Comparison of ENCODE assay signal across 1 cellular context in genomic region chr14:88005050-88005481, GRCh38.
A peak's percentile ranks its signal among the peaks of the same experiment; 100 is the strongest.
TF ChIP-seq lines count a peak whose summit lies in the region.

TSS of gene GPR65 (plus strand) at chr14:88005135. CDS start at chr14:88010848, 5,713 bp downstream.

TF ChIP-seq in GM12878, 131 proteins besides CTCF, POLR2A, EP300 and RAD21 (continued from another document):
- TF ChIP-seq, protein P1, sequence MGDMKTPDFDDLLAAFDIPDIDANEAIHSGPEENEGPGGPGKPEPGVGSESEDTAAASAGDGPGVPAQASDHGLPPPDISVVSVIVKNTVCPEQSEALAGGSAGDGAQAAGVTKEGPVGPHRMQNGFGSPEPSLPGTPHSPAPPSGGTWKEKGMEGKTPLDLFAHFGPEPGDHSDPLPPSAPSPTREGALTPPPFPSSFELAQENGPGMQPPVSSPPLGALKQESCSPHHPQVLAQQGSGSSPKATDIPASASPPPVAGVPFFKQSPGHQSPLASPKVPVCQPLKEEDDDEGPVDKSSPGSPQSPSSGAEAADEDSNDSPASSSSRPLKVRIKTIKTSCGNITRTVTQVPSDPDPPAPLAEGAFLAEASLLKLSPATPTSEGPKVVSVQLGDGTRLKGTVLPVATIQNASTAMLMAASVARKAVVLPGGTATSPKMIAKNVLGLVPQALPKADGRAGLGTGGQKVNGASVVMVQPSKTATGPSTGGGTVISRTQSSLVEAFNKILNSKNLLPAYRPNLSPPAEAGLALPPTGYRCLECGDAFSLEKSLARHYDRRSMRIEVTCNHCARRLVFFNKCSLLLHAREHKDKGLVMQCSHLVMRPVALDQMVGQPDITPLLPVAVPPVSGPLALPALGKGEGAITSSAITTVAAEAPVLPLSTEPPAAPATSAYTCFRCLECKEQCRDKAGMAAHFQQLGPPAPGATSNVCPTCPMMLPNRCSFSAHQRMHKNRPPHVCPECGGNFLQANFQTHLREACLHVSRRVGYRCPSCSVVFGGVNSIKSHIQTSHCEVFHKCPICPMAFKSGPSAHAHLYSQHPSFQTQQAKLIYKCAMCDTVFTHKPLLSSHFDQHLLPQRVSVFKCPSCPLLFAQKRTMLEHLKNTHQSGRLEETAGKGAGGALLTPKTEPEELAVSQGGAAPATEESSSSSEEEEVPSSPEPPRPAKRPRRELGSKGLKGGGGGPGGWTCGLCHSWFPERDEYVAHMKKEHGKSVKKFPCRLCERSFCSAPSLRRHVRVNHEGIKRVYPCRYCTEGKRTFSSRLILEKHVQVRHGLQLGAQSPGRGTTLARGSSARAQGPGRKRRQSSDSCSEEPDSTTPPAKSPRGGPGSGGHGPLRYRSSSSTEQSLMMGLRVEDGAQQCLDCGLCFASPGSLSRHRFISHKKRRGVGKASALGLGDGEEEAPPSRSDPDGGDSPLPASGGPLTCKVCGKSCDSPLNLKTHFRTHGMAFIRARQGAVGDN (IDR thresholded peaks at IDR 0.05) = peak; percentile 82; the same call in 1 of the 2 replicates
- TF ChIP-seq CREB1 (IDR thresholded peaks at IDR 0.05; ENCODE audit: low read depth) = 0 out of 2 replicates have a peak, but pooled peaks have one; percentile 38
- TF ChIP-seq MXI1 (IDR thresholded peaks at IDR 0.05; ENCODE audit: low read depth, low read length) = peak; percentile 88
- peak; percentile 50 for TF ChIP-seq MLLT1 (IDR thresholded peaks at IDR 0.05)
- TF ChIP-seq SKIL (IDR thresholded peaks at IDR 0.05; ENCODE audit: low read depth, poor library complexity, severe bottlenecking) = peak; percentile 17
- no peak for TF ChIP-seq SRF (IDR thresholded peaks at IDR 0.05; ENCODE audit: low read depth in 2 of 2, low read length in 2 of 2)
- no peak for TF ChIP-seq BCLAF1 (IDR thresholded peaks at IDR 0.05)
- 0 out of 2 replicates have a peak, but pooled peaks have one; percentile 35 for TF ChIP-seq SMAD5 (IDR thresholded peaks at IDR 0.05; ENCODE audit: low read depth)
- TF ChIP-seq POU2F2 (IDR thresholded peaks at IDR 0.05; ENCODE audit: borderline replicate concordance, low read depth, low read length) = 0 out of 3 replicates have a peak, but pooled peaks have one; percentile 31
- TF ChIP-seq TAF1 (IDR thresholded peaks at IDR 0.05; ENCODE audit: borderline replicate concordance, low read depth, low read length) = peak; percentile 79
- peak; percentile 22; the same call in 1 of the 2 replicates for TF ChIP-seq RUNX3 (IDR thresholded peaks at IDR 0.05; ENCODE audit: low read length)
- TF ChIP-seq, protein P2, sequence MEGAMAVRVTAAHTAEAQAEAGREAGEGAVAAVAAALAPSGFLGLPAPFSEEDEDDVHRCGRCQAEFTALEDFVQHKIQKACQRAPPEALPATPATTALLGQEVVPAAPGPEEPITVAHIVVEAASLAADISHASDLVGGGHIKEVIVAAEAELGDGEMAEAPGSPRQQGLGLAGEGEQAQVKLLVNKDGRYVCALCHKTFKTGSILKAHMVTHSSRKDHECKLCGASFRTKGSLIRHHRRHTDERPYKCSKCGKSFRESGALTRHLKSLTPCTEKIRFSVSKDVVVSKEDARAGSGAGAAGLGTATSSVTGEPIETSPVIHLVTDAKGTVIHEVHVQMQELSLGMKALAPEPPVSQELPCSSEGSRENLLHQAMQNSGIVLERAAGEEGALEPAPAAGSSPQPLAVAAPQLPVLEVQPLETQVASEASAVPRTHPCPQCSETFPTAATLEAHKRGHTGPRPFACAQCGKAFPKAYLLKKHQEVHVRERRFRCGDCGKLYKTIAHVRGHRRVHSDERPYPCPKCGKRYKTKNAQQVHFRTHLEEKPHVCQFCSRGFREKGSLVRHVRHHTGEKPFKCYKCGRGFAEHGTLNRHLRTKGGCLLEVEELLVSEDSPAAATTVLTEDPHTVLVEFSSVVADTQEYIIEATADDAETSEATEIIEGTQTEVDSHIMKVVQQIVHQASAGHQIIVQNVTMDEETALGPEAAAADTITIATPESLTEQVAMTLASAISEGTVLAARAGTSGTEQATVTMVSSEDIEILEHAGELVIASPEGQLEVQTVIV (IDR thresholded peaks at IDR 0.05; ENCODE audit: borderline replicate concordance, partially characterized antibody) = no peak
